In the genomic region with DNA sequence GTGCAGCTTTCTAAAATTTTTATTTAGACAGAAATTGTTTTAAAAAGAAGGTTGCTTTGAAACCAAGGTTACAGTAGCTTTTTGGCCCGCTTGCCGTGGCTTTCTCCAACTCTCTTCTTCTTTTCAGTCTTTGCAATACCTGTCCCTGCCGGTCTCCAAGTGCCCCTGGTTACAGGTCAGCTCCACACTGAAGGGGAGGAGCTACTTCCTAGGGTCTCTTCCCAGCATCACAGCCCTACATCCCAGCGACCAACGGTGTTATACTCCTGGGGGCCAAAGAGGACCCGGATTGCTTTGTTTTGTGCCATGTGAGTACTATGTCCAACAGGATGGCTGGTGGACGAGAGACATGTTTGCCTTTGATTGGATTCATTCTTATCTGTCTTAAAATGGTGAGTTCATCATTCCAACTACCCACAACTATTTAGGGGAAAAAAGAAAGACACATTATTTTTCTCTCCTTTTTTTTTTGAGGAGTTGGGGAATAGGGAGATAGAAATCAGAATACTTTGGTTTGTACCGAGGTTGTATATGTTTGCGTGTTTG, we compare ENCODE assay signal across 31 cellular contexts. TPM values are rescaled to one million over a fixed set of nuclear protein-coding genes. Genes with fewer than 3 reads are reported as not detected.
DNase-seq lines count a peak whose midpoint lies in the region; ATAC-seq and TF ChIP-seq lines count a peak whose summit lies in the region.
"Had no signal": no experiment of that assay in that cellular context is flagged by ENCODE, and none has a peak within 500 bp of the region (broad histone marks: within the 10 kb centered on the region; RNA-seq: fewer than 3 reads in every experiment).

A gene with protein sequence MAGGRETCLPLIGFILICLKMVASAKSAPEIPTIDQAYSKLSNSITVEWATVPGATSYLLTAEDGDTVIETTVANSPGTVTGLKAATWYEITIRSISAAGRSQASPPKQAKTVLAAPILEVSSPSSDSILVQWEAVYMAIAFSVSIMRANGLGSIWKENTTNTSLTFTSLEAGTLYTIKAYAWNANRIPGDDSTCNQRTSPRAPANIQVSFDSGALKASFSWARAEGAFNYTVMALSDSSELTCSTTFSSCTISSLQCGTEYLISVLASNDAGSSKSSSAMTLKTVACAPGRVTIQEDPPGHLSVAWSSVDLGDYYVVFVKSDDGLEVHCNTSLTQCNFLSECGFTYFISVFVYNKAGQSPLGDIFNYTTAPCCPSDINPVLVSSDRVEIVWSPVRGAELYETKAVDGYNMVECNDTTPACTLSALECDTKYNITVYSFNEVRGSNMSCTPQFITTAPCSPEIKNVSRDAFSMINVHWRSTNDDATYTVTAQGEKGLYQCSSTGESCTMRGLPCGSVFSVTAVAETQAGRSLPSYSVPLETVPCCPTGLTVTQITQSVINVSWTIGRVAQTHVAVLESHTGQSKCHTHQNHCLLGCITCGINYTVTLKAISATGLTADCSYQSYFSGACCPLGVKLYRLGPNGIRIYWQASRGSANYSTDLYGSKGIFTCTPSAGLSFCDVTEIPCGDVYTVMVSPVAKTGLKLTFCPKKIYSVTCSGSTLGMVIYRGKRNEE (plus strand): TSS at position 304 of the 546 bp plus-strand sequence. CDS start 26 bp downstream, at position 330.

- H3K4me3 Mint-ChIP-seq in neural progenitor cell = no peak within 1 kb of the TSS
- H3K4me3 Mint-ChIP-seq: activated naive CD8-positive, alpha-beta T cell treated with anti-CD3 and anti-CD28 coated beads for 36 hours; activated T-helper 1 cell treated with anti-CD3 and anti-CD28 coated beads, Interleukin-12 subunit alpha, Interleukin-12 subunit beta, Interleukin-2, Interleukin-4 antibody, amounts not matched to agents 30 ng/mL and 10 ng/mL and 1 ng/mL, durations not matched to agents 14 hours and 24 hours and 36 hours; mesothelial cell of epicardium; naive thymus-derived CD8-positive, alpha-beta T cell; T-helper 2 cell treated with Interferon-gamma antibody and Interleukin-4, amounts not matched to agents 5 μg/mL and 100 μg/mL, for 36 hours had no signal

- peaks cover 3% of the 10 kb centered on the region for H3F3A ChIP-seq in neural progenitor cell (ENCODE audit: low read depth)

- H4K20me1 ChIP-seq in fibroblast of lung (ENCODE audit: control insufficient read depth, extremely low read depth, insufficient read depth, low read length) (no peaks in the 10 kb centered on the region), neural progenitor cell (ENCODE audit: low read depth) (no peaks in the 10 kb centered on the region)

- H3K36me3 Mint-ChIP-seq in neural progenitor cell = no peaks in the 10 kb centered on the region
- H3K36me3 Mint-ChIP-seq: activated naive CD8-positive, alpha-beta T cell treated with anti-CD3 and anti-CD28 coated beads for 36 hours; mesothelial cell of epicardium; naive thymus-derived CD8-positive, alpha-beta T cell had no signal

- no peak for TF ChIP-seq CTCF in fibroblast of lung (conservative IDR thresholded peaks at IDR 0.05 in 1 of 2, IDR thresholded peaks at IDR 0.05 in 1 of 2; ENCODE audit: low read depth in 1 of 2, low read length in 2 of 2)
- no peak for TF ChIP-seq CTCF in neural progenitor cell (IDR thresholded peaks at IDR 0.05)

- H3K27ac ChIP-seq in fibroblast of lung (ENCODE audit: insufficient read depth, low read length) (no peak within 1 kb of the TSS), neural progenitor cell (no peak within 1 kb of the TSS)
- H3K27ac ChIP-seq: 22Rv1, body of pancreas, gastroesophageal sphincter, pancreas, transverse colon, WERI-Rb-1 had no signal

- H3K4me1 ChIP-seq in fibroblast of lung (ENCODE audit: control insufficient read depth, extremely low read depth, insufficient read depth, low read length) (no peaks in the 10 kb centered on the region), neural progenitor cell (peaks cover 4% of the 10 kb centered on the region)
- H3K4me1 ChIP-seq: gastroesophageal sphincter, transverse colon had no signal

- H3K9ac ChIP-seq in fibroblast of lung (ENCODE audit: insufficient read depth, low read length) (no peak within 1 kb of the TSS), neural progenitor cell (no peak within 1 kb of the TSS)

- DNase-seq in NCI-H2227 (lab: John Stamatoyannopoulos, UW; ENCODE audit: unreplicated experiment) (peak; percentile 32), NCI-H2227 treated with DMSO at 0.1 percent for 48 hours (lab: John Stamatoyannopoulos, UW) (no peak), NCI-H226 (peak; percentile 20), fibroblast of lung (ENCODE audit: low read depth in 2 of 2) (peak in 1 of 2 donors; percentile 74), neural progenitor cell (ENCODE audit: low spot score) (peak; percentile 51), NCI-H446 (lab: John Stamatoyannopoulos, UW) (no peak), NOMO-1 (lab: John Stamatoyannopoulos, UW; ENCODE audit: unreplicated experiment in 2 of 2) (no peak)
- DNase-seq: activated CD4-positive, alpha-beta T cell treated with anti-CD3 and anti-CD28 coated beads, Interleukin-2, amount 50 U/mL, for 1 hour; activated naive CD8-positive, alpha-beta T cell treated with anti-CD3 and anti-CD28 coated beads for 36 hours; body of pancreas; DMS79; effector memory CD4-positive, alpha-beta T cell; hypothalamus; KBM-7; left colon; naive thymus-derived CD8-positive, alpha-beta T cell; NCI-H1436; NCI-H345; pancreas; right cardiac atrium; stimulated activated CD4-positive, alpha-beta T cell treated with anti-CD3 and anti-CD28 coated beads, Interleukin-15, amount 100 ng/mL, for 24 hours; transverse colon; WERI-Rb-1 had no signal

- H3K27me3 Mint-ChIP-seq in neural progenitor cell (ENCODE audit: insufficient read depth, low read depth) = peaks cover 2% of the 10 kb centered on the region
- H3K27me3 Mint-ChIP-seq: activated naive CD8-positive, alpha-beta T cell treated with anti-CD3 and anti-CD28 coated beads for 36 hours had no signal

- H3K27me3 ChIP-seq in fibroblast of lung (ENCODE audit: control insufficient read depth, insufficient read depth, low read length) (no peaks in the 10 kb centered on the region), neural progenitor cell (no peaks in the 10 kb centered on the region)
- H3K27me3 ChIP-seq: body of pancreas, pancreas, transverse colon had no signal

- peaks cover 23% of the 10 kb centered on the region for H3K4me1 Mint-ChIP-seq in neural progenitor cell
- H3K4me1 Mint-ChIP-seq: activated naive CD8-positive, alpha-beta T cell treated with anti-CD3 and anti-CD28 coated beads for 36 hours; mesothelial cell of epicardium had no signal

- H3K36me3 ChIP-seq in fibroblast of lung (ENCODE audit: control insufficient read depth, insufficient read depth, low read length) (no peaks in the 10 kb centered on the region), neural progenitor cell (no peaks in the 10 kb centered on the region)
- H3K36me3 ChIP-seq: gastroesophageal sphincter, pancreas, transverse colon, WERI-Rb-1 had no signal

- H2AFZ ChIP-seq in fibroblast of lung (ENCODE audit: low read length) = peak within 1 kb of the TSS; percentile 48
- H2AFZ ChIP-seq in neural progenitor cell (replicated peaks) = peak within 1 kb of the TSS; percentile 77

- no peak for ATAC-seq in HG02885 (IDR thresholded peaks at IDR 0.05; ENCODE audit: poor library complexity, unreplicated experiment)
- ATAC-seq: body of pancreas; esophagus mucosa; gastroesophageal sphincter; left colon; naive thymus-derived CD8-positive, alpha-beta T cell; pancreas; right cardiac atrium had no signal

- H3K79me2 ChIP-seq in fibroblast of lung (ENCODE audit: control insufficient read depth, insufficient read depth, low read length) (no peaks in the 10 kb centered on the region), neural progenitor cell (ENCODE audit: low read depth) (no peaks in the 10 kb centered on the region)

- no peak within 1 kb of the TSS for H3K4me2 ChIP-seq in fibroblast of lung (ENCODE audit: extremely low read depth, insufficient read depth, low read length)
- H3K4me2 ChIP-seq in neural progenitor cell = no peak within 1 kb of the TSS

- no peaks in the 10 kb centered on the region for H3K9me3 ChIP-seq in fibroblast of lung (ENCODE audit: control insufficient read depth, insufficient read depth, low read depth, low read length)
- H3K9me3 ChIP-seq in neural progenitor cell (ENCODE audit: low read depth) = no peaks in the 10 kb centered on the region
- H3K9me3 ChIP-seq: body of pancreas, gastroesophageal sphincter, pancreas, transverse colon had no signal

- H3K4me3 ChIP-seq in fibroblast of lung (replicated peaks in 1 of 4; ENCODE audit: control extremely low read depth in 1 of 4, insufficient read depth in 1 of 4, low read depth in 3 of 4, low read length in 4 of 4) (no peak within 1 kb of the TSS), neural progenitor cell (no peak within 1 kb of the TSS)
- H3K4me3 ChIP-seq: body of pancreas, gastroesophageal sphincter, pancreas, transverse colon had no signal

- H3K9me3 Mint-ChIP-seq in neural progenitor cell = no peaks in the 10 kb centered on the region
- H3K9me3 Mint-ChIP-seq: activated naive CD8-positive, alpha-beta T cell treated with anti-CD3 and anti-CD28 coated beads for 36 hours; activated T-helper 1 cell treated with anti-CD3 and anti-CD28 coated beads, Interleukin-12 subunit alpha, Interleukin-12 subunit beta, Interleukin-2, Interleukin-4 antibody, amounts not matched to agents 30 ng/mL and 10 ng/mL and 1 ng/mL, durations not matched to agents 14 hours and 24 hours and 36 hours; mesothelial cell of epicardium; naive thymus-derived CD8-positive, alpha-beta T cell; T-helper 2 cell treated with Interferon-gamma antibody and Interleukin-4, amounts not matched to agents 5 μg/mL and 100 μg/mL, for 36 hours had no signal

- H3K27ac Mint-ChIP-seq in neural progenitor cell = no peak within 1 kb of the TSS
- H3K27ac Mint-ChIP-seq: activated naive CD8-positive, alpha-beta T cell treated with anti-CD3 and anti-CD28 coated beads for 36 hours; activated T-helper 1 cell treated with anti-CD3 and anti-CD28 coated beads, Interleukin-12 subunit alpha, Interleukin-12 subunit beta, Interleukin-2, Interleukin-4 antibody, amounts not matched to agents 30 ng/mL and 10 ng/mL and 1 ng/mL, durations not matched to agents 14 hours and 24 hours and 36 hours; mesothelial cell of epicardium; naive thymus-derived CD8-positive, alpha-beta T cell; T-helper 2 cell treated with Interferon-gamma antibody and Interleukin-4, amounts not matched to agents 5 μg/mL and 100 μg/mL, for 36 hours had no signal

RNA-seq across cellular contexts. Expression of the gene that starts here (rescaled TPM):
- total RNA-seq in fibroblast of lung (under 0.01 and 0.17 TPM in 2 replicates), neural progenitor cell (ENCODE audit: low replicate concordance) (0.34 and 0.37 TPM in 2 replicates)
- polyA plus RNA-seq in fibroblast of lung = 0.03 and 0.06 TPM in 2 replicates
- 0.08 TPM in 1 of 2 replicates, not detected in the other for polyA plus RNA-seq in fibroblast of lung (2012)
- polyA minus RNA-seq in fibroblast of lung (ENCODE audit: low replicate concordance) = 2.3 TPM in 1 of 2 replicates, not detected in the other
- total RNA-seq: activated naive CD8-positive, alpha-beta T cell treated with anti-CD3 and anti-CD28 coated beads for 36 hours; activated T-helper 1 cell treated with anti-CD3 and anti-CD28 coated beads, Interleukin-12 subunit alpha, Interleukin-12 subunit beta, Interleukin-2, Interleukin-4 antibody, amounts not matched to agents 30 ng/mL and 10 ng/mL and 1 ng/mL, durations not matched to agents 14 hours and 24 hours and 36 hours; body of pancreas; esophagus mucosa; gastroesophageal sphincter; left colon; SK-MEL-5; transverse colon had no signal
- polyA plus RNA-seq: naive thymus-derived CD8-positive, alpha-beta T cell; pancreas; right cardiac atrium had no signal

Comparison
In these comparisons a context has a peak if more than half of its experiments do, and no peak if none do; other contexts are left out.
1. DNase-seq: peak in NCI-H2227 (single experiment) and NCI-H226 (single experiment); none in NCI-H2227 treated with DMSO at 0.1 percent for 48 hours (single experiment), NCI-H446 (0 of 2) and NOMO-1 (0 of 2).
2. Peak in DNase-seq in neural progenitor cell; RNA of the gene not detected or under 1 TPM.